In the genomic region with DNA sequence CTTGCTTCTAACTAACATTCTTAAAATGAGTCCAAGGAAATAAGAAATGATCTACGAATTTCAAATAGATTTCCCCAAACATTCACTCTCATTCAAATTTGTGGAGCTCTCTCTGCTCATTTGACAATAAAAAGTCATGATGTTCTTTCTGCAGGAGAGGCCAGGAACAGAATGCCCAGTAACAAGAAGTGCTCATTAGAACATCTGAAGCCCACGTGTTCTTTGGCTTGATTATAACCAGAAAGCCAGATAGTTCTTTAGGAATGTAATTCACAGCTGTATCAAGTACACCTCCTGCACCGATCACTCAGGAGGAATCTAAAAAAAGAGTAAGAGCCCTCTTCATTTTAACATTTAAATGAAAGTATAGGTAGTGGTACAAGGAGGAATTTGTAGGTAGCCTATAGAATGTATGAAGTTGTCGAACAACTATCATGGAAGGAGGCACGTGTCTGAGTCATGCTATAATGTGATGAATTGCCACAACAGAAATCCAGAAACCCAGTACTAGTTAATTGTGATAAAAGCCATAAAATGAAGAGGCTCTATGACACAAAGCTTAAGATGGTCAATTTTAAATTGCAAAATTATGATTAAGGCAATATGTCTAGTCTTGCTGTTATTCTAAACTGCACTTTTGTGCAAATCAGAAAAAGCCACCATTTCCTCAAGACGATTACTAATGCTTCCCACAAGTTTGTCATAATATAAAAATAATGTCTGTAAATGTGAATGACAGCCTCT, we compare ENCODE assay signal across 21 cellular contexts. TPM values are rescaled to one million over a fixed set of nuclear protein-coding genes. Genes with fewer than 3 reads are reported as not detected.
"Had no signal": no experiment of that assay in that cellular context is flagged by ENCODE, and none has a peak within 500 bp of the region (broad histone marks: within the 10 kb centered on the region; RNA-seq: fewer than 3 reads in every experiment).

No MANE protein-coding gene starts in this region.

- H3K4me3 ChIP-seq: cardiac muscle cell, gastroesophageal sphincter, heart right ventricle, lower lobe of right lung, sigmoid colon, spleen, thoracic aorta, upper lobe of left lung had no signal

- DNase-seq: activated CD4-positive, alpha-beta T cell treated with anti-CD3 and anti-CD28 coated beads, Interleukin-2, amount 50 U/mL, for 1 hour; activated CD4-positive, CD25-positive, alpha-beta regulatory T cell treated with anti-CD3 and anti-CD28 coated beads, Interleukin-2, amount 50 U/mL, for 72 hours; activated CD8-positive, alpha-beta memory T cell treated with anti-CD3 and anti-CD28 coated beads, Interleukin-2, amount 50 U/mL, for 4 hours; activated effector memory CD4-positive, alpha-beta T cell treated with Interleukin-2 at 50 U/mL for 16 hours; activated T-cell treated with anti-CD3 and anti-CD28 coated beads, Interleukin-2, amount 50 U/mL, for 4 hours; dermis blood vessel endothelial cell; effector memory CD4-positive, alpha-beta T cell; heart right ventricle; immature natural killer cell; lower lobe of right lung; sigmoid colon; spleen; stimulated activated CD4-positive, alpha-beta T cell treated with anti-CD3 and anti-CD28 coated beads, Interleukin-4, amount 100 ng/mL, for 4 hours; T-helper 2 cell; upper lobe of left lung had no signal

- H3K27me3 ChIP-seq: gastroesophageal sphincter, heart right ventricle, sigmoid colon, upper lobe of left lung had no signal

- H3K36me3 ChIP-seq: cardiac muscle cell, lower lobe of right lung, sigmoid colon, spleen, upper lobe of left lung had no signal

- ATAC-seq: activated T-cell treated with anti-CD3 and anti-CD28 coated beads, Interleukin-2, amount 50 U/mL, for 4 hours; gastroesophageal sphincter; lower lobe of right lung; natural killer cell treated with Interleukin-12 subunit alpha and Interleukin-12 subunit beta and Interleukin-15 and Interleukin-18, amount 100 ng/mL, for 72 hours; stimulated activated memory B cell treated with anti-CD40 and anti-IgM and Interleukin-4, amounts not matched to agents 10 μg/mL and 1 μg/mL and 100 μg/mL, for 72 hours had no signal

RNA-seq across cellular contexts. Expression of gene MEDAG, which starts 12.8 kb away (rescaled TPM):
- total RNA-seq: activated T-cell treated with anti-CD3 and anti-CD28 coated beads, Interleukin-2, amount 50 U/mL, for 4 hours had no signal

RNA-seq across cellular contexts. Expression of gene TEX26, which starts 13.6 kb away (rescaled TPM):
- total RNA-seq: activated T-cell treated with anti-CD3 and anti-CD28 coated beads, Interleukin-2, amount 50 U/mL, for 4 hours; cardiac muscle cell; dermis blood vessel endothelial cell; heart right ventricle; mesothelial cell of epicardium; natural killer cell treated with Interleukin-12 subunit alpha and Interleukin-12 subunit beta and Interleukin-15 and Interleukin-18, amount 100 ng/mL, for 72 hours; sigmoid colon; spleen; thoracic aorta had no signal
